ENCODE assay signal across 12 cellular contexts in genomic region chr14:91299483-91300115, GRCh38. TPM values are rescaled to one million over a fixed set of nuclear protein-coding genes. Genes with fewer than 3 reads are reported as not detected.
DNase-seq lines count a peak whose midpoint lies in the region; ATAC-seq, FAIRE-seq and TF ChIP-seq lines count a peak whose summit lies in the region.
"Had no signal": no experiment of that assay in that cellular context is flagged by ENCODE, and none has a peak within 500 bp of the region (broad histone marks: within the 10 kb centered on the region; RNA-seq: fewer than 3 reads in every experiment).

No MANE protein-coding gene starts in this region.

- H3K27ac Mint-ChIP-seq in CD8-positive, alpha-beta T cell: peak overlapping the region; percentile 32
- H3K27ac Mint-ChIP-seq in GM23338: peak overlapping the region; percentile 86

- H2BK5ac ChIP-seq in mesendoderm (ENCODE audit: low read length): no peak overlapping the region

- no peak for TF ChIP-seq CTCF in CD8-positive, alpha-beta T cell (IDR thresholded peaks at IDR 0.05)
- TF ChIP-seq CTCF in GM23338 (conservative IDR thresholded peaks at IDR 0.05; ENCODE audit: low read depth in 2 of 2) (no peak), PC-3 (conservative IDR thresholded peaks at IDR 0.05; ENCODE audit: low read depth, low read length) (no peak)

- peaks cover 2% of the 10 kb centered on the region for H3K79me1 ChIP-seq in mesendoderm (ENCODE audit: low read length)

- no peak overlapping the region for H3K4ac ChIP-seq in mesendoderm (ENCODE audit: low read depth, low read length)

- H3F3A ChIP-seq in GM23338 (replicated peaks; ENCODE audit: low read depth) (peaks cover 9% of the 10 kb centered on the region), PC-3 (ENCODE audit: low read length, unreplicated experiment) (no peaks in the 10 kb centered on the region)

- H3K9me2 ChIP-seq in GM23338 (ENCODE audit: insufficient read depth): no peaks in the 10 kb centered on the region
- H3K9me2 ChIP-seq in PC-3 (replicated peaks; ENCODE audit: low read length): no peaks in the 10 kb centered on the region

- no peaks in the 10 kb centered on the region for H3K9me3 Mint-ChIP-seq in CD8-positive, alpha-beta T cell
- H3K9me3 Mint-ChIP-seq in GM23338: no peaks in the 10 kb centered on the region

- intact Hi-C loops in CD8-positive, alpha-beta T cell (cut with DNase I, micrococcal nuclease): no loop called here
- intact Hi-C loops in PC-3 (cut with micrococcal nuclease): loop anchor here (1.0 to 2.0 kb wide), 2 partner anchors 13 to 239 kb away; partner anchors contain the start of gene RPS6KA5

- H3K79me2 ChIP-seq in GM23338 (replicated peaks; ENCODE audit: insufficient read depth): no peaks in the 10 kb centered on the region
- no peaks in the 10 kb centered on the region for H3K79me2 ChIP-seq in PC-3 (ENCODE audit: low read length)
- no peaks in the 10 kb centered on the region for H3K79me2 ChIP-seq in mesendoderm (ENCODE audit: control insufficient read depth, insufficient read depth, low read length)

- no peak overlapping the region for H3K4me3 ChIP-seq in CD8-positive, alpha-beta T cell (ENCODE audit: low read depth, low read length)
- no peak overlapping the region for H3K4me3 ChIP-seq in GM23338
- no peak overlapping the region for H3K4me3 ChIP-seq in PC-3 (ENCODE audit: low read length)
- no peak overlapping the region for H3K4me3 ChIP-seq in mesendoderm (ENCODE audit: low read length)
- H3K4me3 ChIP-seq: adrenal gland, coronary artery, K562 had no signal

- no peak overlapping the region for H3K56ac ChIP-seq in mesendoderm (ENCODE audit: low read length)

- ATAC-seq in CD8-positive, alpha-beta T cell: peak; percentile 38
- ATAC-seq in GM23338 (no peak), PC-3 (no peak)
- ATAC-seq: K562 had no signal

- no peaks in the 10 kb centered on the region for H3K4me1 ChIP-seq in CD8-positive, alpha-beta T cell (ENCODE audit: insufficient read depth, low read length)
- H3K4me1 ChIP-seq in GM23338 (ENCODE audit: insufficient read depth): peaks cover 13% of the 10 kb centered on the region
- H3K4me1 ChIP-seq in PC-3 (ENCODE audit: insufficient read depth, low read length): peaks cover 25% of the 10 kb centered on the region
- H3K4me1 ChIP-seq in mesendoderm (ENCODE audit: control insufficient read depth, low read depth, low read length): no peaks in the 10 kb centered on the region
- H3K4me1 ChIP-seq: adrenal gland, parathyroid adenoma had no signal

- H2BK120ac ChIP-seq in mesendoderm (ENCODE audit: low read depth, low read length): no peak overlapping the region

- peaks cover 91% of the 10 kb centered on the region for H3K36me3 ChIP-seq in CD8-positive, alpha-beta T cell (ENCODE audit: insufficient read depth, low read length)
- peaks cover 8% of the 10 kb centered on the region; the same call in 1 of the 2 replicates for H3K36me3 ChIP-seq in GM23338 (ENCODE audit: insufficient read depth)
- peaks cover 12% of the 10 kb centered on the region; the same call in 1 of the 2 replicates for H3K36me3 ChIP-seq in PC-3 (ENCODE audit: low read depth, low read length)
- H3K36me3 ChIP-seq in mesendoderm (ENCODE audit: control insufficient read depth, insufficient read depth, low read length): peaks cover 11% of the 10 kb centered on the region
- H3K36me3 ChIP-seq: adrenal gland had no signal

- BruUV-seq in PC-3 (replicated peaks; lab: Mats Ljungman, UMichigan): no TSS peak

- H2AK5ac ChIP-seq in mesendoderm (ENCODE audit: low read length): no peak overlapping the region

- H2BK15ac ChIP-seq in mesendoderm (replicated peaks; ENCODE audit: low read depth): no peak overlapping the region

- H3K4me1 Mint-ChIP-seq in CD8-positive, alpha-beta T cell (ENCODE audit: low read depth): peaks cover 11% of the 10 kb centered on the region
- H3K4me1 Mint-ChIP-seq in GM23338: peaks cover 6% of the 10 kb centered on the region

- no peak for FAIRE-seq in RCC 7860 (lab: Jason Lieb, UNC)
- FAIRE-seq: K562 had no signal

- no peak overlapping the region for H3K23ac ChIP-seq in mesendoderm (ENCODE audit: low read length)

- no peaks in the 10 kb centered on the region for H3K27me3 ChIP-seq in CD8-positive, alpha-beta T cell (ENCODE audit: insufficient read depth, low read length)
- H3K27me3 ChIP-seq in GM23338 (ENCODE audit: insufficient read depth): no peaks in the 10 kb centered on the region
- H3K27me3 ChIP-seq in PC-3 (ENCODE audit: low read length): no peaks in the 10 kb centered on the region
- H3K27me3 ChIP-seq in mesendoderm (ENCODE audit: insufficient read depth, low read length, poor library complexity): no peaks in the 10 kb centered on the region
- H3K27me3 ChIP-seq: adrenal gland had no signal

- H3K18ac ChIP-seq in mesendoderm (ENCODE audit: low read length): no peak overlapping the region

- H4K5ac ChIP-seq in mesendoderm (ENCODE audit: low read length): no peak overlapping the region

- no peak overlapping the region for H4K8ac ChIP-seq in mesendoderm (ENCODE audit: low read depth, low read length)

- H3K9me3 ChIP-seq in CD8-positive, alpha-beta T cell (ENCODE audit: low read length): no peaks in the 10 kb centered on the region
- H3K9me3 ChIP-seq in PC-3 (ENCODE audit: low read length): no peaks in the 10 kb centered on the region
- H3K9me3 ChIP-seq: adrenal gland had no signal

- no peaks in the 10 kb centered on the region for H3K27me3 Mint-ChIP-seq in CD8-positive, alpha-beta T cell (ENCODE audit: low read depth)
- peaks cover 6% of the 10 kb centered on the region for H3K27me3 Mint-ChIP-seq in GM23338 (ENCODE audit: insufficient read depth, low read depth, poor library complexity)

- WGBS in mesendoderm (ENCODE audit: extremely low coverage, insufficient coverage, low lambda C conversion rate): no CpG with 5 or more reads among the region's 25 CpGs

- DNase-seq in CD8-positive, alpha-beta T cell: no peak
- DNase-seq in GM23338 (ENCODE audit: low spot score): no peak
- DNase-seq in PC-3: peak; percentile 53
- peak; percentile 13 for DNase-seq in kidney tubule cell (ENCODE audit: low spot score)
- DNase-seq in AML-193 (lab: John Stamatoyannopoulos, UW): no peak
- DNase-seq in RCC 7860 (ENCODE audit: low spot score): no peak
- DNase-seq in mesendoderm: no peak
- DNase-seq: adrenal gland, midbrain had no signal

- CTCF ChIA-PET in CD8-positive, alpha-beta T cell (lab: Charles Lee): interaction anchor here (0.8 to 4.5 kb wide), 5 partner anchors 10 to 122 kb away, joined by 3 to 28 read pairs (median 3); no protein-coding TSS in a partner anchor
- CTCF ChIA-PET in PC-3 (lab: Charles Lee): interaction anchor here (0.6 to 1.1 kb wide), 2 partner anchors 13 to 122 kb away, joined by 3 read pairs; no protein-coding TSS in a partner anchor

- no peak overlapping the region for H3K4me3 Mint-ChIP-seq in CD8-positive, alpha-beta T cell
- no peak overlapping the region for H3K4me3 Mint-ChIP-seq in GM23338

- H3K9ac ChIP-seq in PC-3 (ENCODE audit: low read length) (peak overlapping the region; percentile 21; the same call in 1 of the 2 replicates), mesendoderm (ENCODE audit: low read length) (no peak overlapping the region)
- H3K9ac ChIP-seq: parathyroid adenoma had no signal

- peaks cover 90% of the 10 kb centered on the region for H3K36me3 Mint-ChIP-seq in CD8-positive, alpha-beta T cell
- H3K36me3 Mint-ChIP-seq in GM23338 (ENCODE audit: low read depth): peaks cover 60% of the 10 kb centered on the region

- H3K4me2 ChIP-seq in GM23338 (no peak overlapping the region), PC-3 (ENCODE audit: low read length) (peak overlapping the region; percentile 60), mesendoderm (ENCODE audit: low read length) (no peak overlapping the region)

- POLR2A ChIA-PET in CD8-positive, alpha-beta T cell (lab: Charles Lee): no interaction called here
- POLR2A ChIA-PET in PC-3 (lab: Charles Lee; ENCODE audit: unreplicated experiment): no interaction called here

- H4K20me1 ChIP-seq in GM23338 (replicated peaks; ENCODE audit: insufficient read depth) (no peaks in the 10 kb centered on the region; the same call in none of the 2 replicates), PC-3 (ENCODE audit: low read length) (no peaks in the 10 kb centered on the region)

- no peak overlapping the region for H3K27ac ChIP-seq in CD8-positive, alpha-beta T cell (ENCODE audit: low read depth, low read length)
- peak overlapping the region; percentile 32; the same call in 1 of the 2 replicates for H3K27ac ChIP-seq in GM23338 (ENCODE audit: low read depth)
- peak overlapping the region; percentile 70 for H3K27ac ChIP-seq in PC-3 (ENCODE audit: low read length)
- H3K27ac ChIP-seq in mesendoderm (ENCODE audit: low read depth, low read length): no peak overlapping the region
- H3K27ac ChIP-seq: adrenal gland, coronary artery, parathyroid adenoma had no signal

- H2AFZ ChIP-seq in GM23338 (no peak overlapping the region), PC-3 (ENCODE audit: low read length) (no peak overlapping the region)
- H2AFZ ChIP-seq: parathyroid adenoma had no signal

TF ChIP-seq in GM23338, 12 proteins besides CTCF, POLR2A, EP300 and RAD21 (continues in another document):
- TF ChIP-seq STAT1 (IDR thresholded peaks at IDR 0.05; ENCODE audit: unreplicated experiment) (no peak), EZH2phosphoT487 (IDR thresholded peaks at IDR 0.05; ENCODE audit: unreplicated experiment) (no peak)

RNA-seq across cellular contexts. Expression of gene GPR68, which starts 55.1 kb away (rescaled TPM):
- total RNA-seq in CD8-positive, alpha-beta T cell: 1 to 10 TPM; 3.6 to 5.1 TPM
- total RNA-seq in GM23338 (2014; rRNA removed; shearing (Covaris generic)): 0.35 TPM in 2 replicates
- 0.19 and 0.45 TPM in 2 replicates for polyA plus RNA-seq in GM23338 (2016; fragmentation: Nextera tagmentation; extraction: Ambion mirVana)
- 0.35 and 1.5 TPM in 2 replicates for total RNA-seq in PC-3 (2014; rRNA removed)
- polyA plus RNA-seq in mesendoderm (2013, experiment 1 of 2): 0.22 TPM
- polyA plus RNA-seq in mesendoderm (2013, experiment 2 of 2): 0.27 TPM

Comparison
In these comparisons a context has a peak if more than half of its experiments do, and no peak if none do; other contexts are left out.
1. DNase-seq: peak in PC-3 (single experiment) and kidney tubule cell (single experiment); none in CD8-positive, alpha-beta T cell (0 of 7), GM23338 (single experiment), AML-193 (0 of 2), RCC 7860 (single experiment) and mesendoderm (single experiment).
2. H3K27ac ChIP-seq: peak in GM23338 (single experiment) and PC-3 (single experiment); none in CD8-positive, alpha-beta T cell (single experiment) and mesendoderm (single experiment).